Comparison of ENCODE assay signal across 19 cellular contexts in genomic region chr4:172099376-172099775, GRCh38.
"Had no signal": no experiment of that assay in that cellular context is flagged by ENCODE, and none has a peak within 500 bp of the region (broad histone marks: within the 10 kb centered on the region; RNA-seq: fewer than 3 reads in every experiment).

No MANE protein-coding gene starts in this region.

- H3K9me3 Mint-ChIP-seq: endodermal cell had no signal

- H3K27me3 Mint-ChIP-seq: dendritic cell treated with granulocyte-macrophage colony-stimulating factor and Interleukin-4, amounts not matched to agents 40 ng/mL and 50 ng/mL, for 4 days; effector memory CD8-positive, alpha-beta T cell had no signal

- H3K27ac Mint-ChIP-seq: dendritic cell treated with granulocyte-macrophage colony-stimulating factor and Interleukin-4, amounts not matched to agents 40 ng/mL and 50 ng/mL, for 4 days; effector memory CD8-positive, alpha-beta T cell; endodermal cell had no signal

- DNase-seq: colonic mucosa; cortex of kidney; dermis blood vessel endothelial cell; dorsolateral prefrontal cortex; effector CD4-positive, alpha-beta T cell; effector CD8-positive, alpha-beta T cell; effector memory CD4-positive, alpha-beta T cell; effector memory CD8-positive, alpha-beta T cell; endodermal cell; erythroblast; esophagus squamous epithelium; foreskin fibroblast; foreskin keratinocyte; gastrocnemius medialis; glutamatergic neuron; head of caudate nucleus; heart left ventricle; heart right ventricle had no signal

- H3K4me3 Mint-ChIP-seq: dendritic cell treated with granulocyte-macrophage colony-stimulating factor and Interleukin-4, amounts not matched to agents 40 ng/mL and 50 ng/mL, for 4 days; effector memory CD8-positive, alpha-beta T cell; endodermal cell had no signal
